Comparison of ENCODE assay signal across 12 cellular contexts in genomic region chr17:2815781-2816185, GRCh38. TPM values are rescaled to one million over a fixed set of nuclear protein-coding genes. Genes with fewer than 3 reads are reported as not detected.
DNase-seq lines count a peak whose midpoint lies in the region; ATAC-seq and TF ChIP-seq lines count a peak whose summit lies in the region.
"Had no signal": no experiment of that assay in that cellular context is flagged by ENCODE, and none has a peak within 500 bp of the region (broad histone marks: within the 10 kb centered on the region; RNA-seq: fewer than 3 reads in every experiment).

No MANE protein-coding gene starts in this region.

- CTCF ChIA-PET in activated naive CD4-positive, alpha-beta T cell treated with anti-CD3 and anti-CD28 coated beads for 36 hours (lab: Charles Lee) = no interaction called here

- no peak for TF ChIP-seq CTCF in stomach (IDR thresholded peaks at IDR 0.05)

- H3K4me1 ChIP-seq in stomach = peaks cover 0 to 24% (median 8%) of the 10 kb centered on the region in 4 donors

- H3K27me3 ChIP-seq in stomach = peaks cover 0 to 19% (median 0%) of the 10 kb centered on the region in 3 donors

- H3K4me1 Mint-ChIP-seq in activated naive CD4-positive, alpha-beta T cell treated with anti-CD3 and anti-CD28 coated beads, Interleukin-2, amount 50 U/mL, for 24 hours = peaks cover 36% of the 10 kb centered on the region
- peaks cover 24% of the 10 kb centered on the region for H3K4me1 Mint-ChIP-seq in activated naive CD4-positive, alpha-beta T cell treated with anti-CD3 and anti-CD28 coated beads for 36 hours (ENCODE audit: low read depth)

- H3K27ac ChIP-seq in stomach = no peak overlapping the region

- no peaks in the 10 kb centered on the region for H3K27me3 Mint-ChIP-seq in activated naive CD4-positive, alpha-beta T cell treated with anti-CD3 and anti-CD28 coated beads, Interleukin-2, amount 50 U/mL, for 24 hours
- peaks cover 9% of the 10 kb centered on the region for H3K27me3 Mint-ChIP-seq in activated naive CD4-positive, alpha-beta T cell treated with anti-CD3 and anti-CD28 coated beads for 36 hours (ENCODE audit: low read depth)

- intact Hi-C loops in activated naive CD4-positive, alpha-beta T cell treated with anti-CD3 and anti-CD28 coated beads for 36 hours (cut with micrococcal nuclease) = loop anchor here (2.0 to 10.0 kb wide), 3 partner anchors 19 to 221 kb away; partner anchors contain the start of genes PAFAH1B1 and RAP1GAP2
- intact Hi-C loops in stomach (cut with DNase I; ENCODE audit: low total_unique reads) = no loop called here

- no peaks in the 10 kb centered on the region for H3K36me3 ChIP-seq in stomach

- no peak for DNase-seq in activated naive CD4-positive, alpha-beta T cell treated with anti-CD3 and anti-CD28 coated beads for 36 hours
- DNase-seq in M059J (ENCODE audit: low read depth) (peak; percentile 51), cerebellum (ENCODE audit: low spot score) (peak; percentile 70), stomach (peak; percentile 44), globus pallidus (ENCODE audit: low spot score) (no peak)
- no peak for DNase-seq in stimulated activated CD4-positive, alpha-beta T cell treated with anti-CD3 and anti-CD28 coated beads, Interleukin-4, amount 100 ng/mL, for 24 hours
- DNase-seq: EL; NCI-H510A; stimulated activated naive CD4-positive, alpha-beta T cell had no signal

- H3K9me3 ChIP-seq in stomach = no peaks in the 10 kb centered on the region

- no peak for TF ChIP-seq POLR2A in stomach (IDR thresholded peaks at IDR 0.05)

- H3K4me3 ChIP-seq in stomach = no peak overlapping the region

- WGBS in stomach, 5 donors = 20 to 60% (median 39%) methylated on average over 17 of the region's 17 CpGs

- ATAC-seq in GM19455 (IDR thresholded peaks at IDR 0.05; ENCODE audit: unreplicated experiment) = no peak

- peak overlapping the region; percentile 26 for H3K4me3 Mint-ChIP-seq in activated naive CD4-positive, alpha-beta T cell treated with anti-CD3 and anti-CD28 coated beads, Interleukin-2, amount 50 U/mL, for 24 hours
- no peak overlapping the region for H3K4me3 Mint-ChIP-seq in activated naive CD4-positive, alpha-beta T cell treated with anti-CD3 and anti-CD28 coated beads for 36 hours
- H3K4me3 Mint-ChIP-seq: dendritic cell treated with granulocyte-macrophage colony-stimulating factor and Interleukin-4, amounts not matched to agents 40 ng/mL and 50 ng/mL, for 4 days had no signal

- H3K9me3 Mint-ChIP-seq in activated naive CD4-positive, alpha-beta T cell treated with anti-CD3 and anti-CD28 coated beads, Interleukin-2, amount 50 U/mL, for 24 hours = no peaks in the 10 kb centered on the region
- no peaks in the 10 kb centered on the region for H3K9me3 Mint-ChIP-seq in activated naive CD4-positive, alpha-beta T cell treated with anti-CD3 and anti-CD28 coated beads for 36 hours
- H3K9me3 Mint-ChIP-seq: dendritic cell treated with granulocyte-macrophage colony-stimulating factor and Interleukin-4, amounts not matched to agents 40 ng/mL and 50 ng/mL, for 4 days had no signal

- H3K27ac Mint-ChIP-seq in activated naive CD4-positive, alpha-beta T cell treated with anti-CD3 and anti-CD28 coated beads, Interleukin-2, amount 50 U/mL, for 24 hours = peak overlapping the region; percentile 68
- no peak overlapping the region for H3K27ac Mint-ChIP-seq in activated naive CD4-positive, alpha-beta T cell treated with anti-CD3 and anti-CD28 coated beads for 36 hours

- no peak for TF ChIP-seq EP300 in stomach (IDR thresholded peaks at IDR 0.05)

- H3K36me3 Mint-ChIP-seq in activated naive CD4-positive, alpha-beta T cell treated with anti-CD3 and anti-CD28 coated beads, Interleukin-2, amount 50 U/mL, for 24 hours = no peaks in the 10 kb centered on the region
- no peaks in the 10 kb centered on the region for H3K36me3 Mint-ChIP-seq in activated naive CD4-positive, alpha-beta T cell treated with anti-CD3 and anti-CD28 coated beads for 36 hours (ENCODE audit: low read depth)

RNA-seq across cellular contexts. Expression of gene RAP1GAP2, which starts 19.5 kb away (rescaled TPM):
- total RNA-seq in activated naive CD4-positive, alpha-beta T cell treated with anti-CD3 and anti-CD28 coated beads for 36 hours = under 1 TPM; 0.81 to 0.86 TPM
- 3.8 TPM in 2 replicates for total RNA-seq in M059J (2014; rRNA removed; shearing (Covaris generic))
- 17.3 TPM for total RNA-seq in cerebellum
- 10 to 100 TPM; 26.4 to 92.4 (median 50.7) TPM for total RNA-seq in stomach
- 10 to 100 TPM; 11.8 to 25.0 (median 17.9) TPM for polyA plus RNA-seq in stomach

Comparison
In these comparisons a context has a peak if more than half of its experiments do, and no peak if none do; other contexts are left out.
1. DNase-seq: peak in M059J (single experiment), cerebellum (single experiment) and stomach (single experiment); none in activated naive CD4-positive, alpha-beta T cell treated with anti-CD3 and anti-CD28 coated beads for 36 hours (single experiment), globus pallidus (single experiment) and stimulated activated CD4-positive, alpha-beta T cell treated with anti-CD3 and anti-CD28 coated beads, Interleukin-4, amount 100 ng/mL, for 24 hours (single experiment).